1 cellular context compared by ENCODE assay signal in the genomic region with DNA sequence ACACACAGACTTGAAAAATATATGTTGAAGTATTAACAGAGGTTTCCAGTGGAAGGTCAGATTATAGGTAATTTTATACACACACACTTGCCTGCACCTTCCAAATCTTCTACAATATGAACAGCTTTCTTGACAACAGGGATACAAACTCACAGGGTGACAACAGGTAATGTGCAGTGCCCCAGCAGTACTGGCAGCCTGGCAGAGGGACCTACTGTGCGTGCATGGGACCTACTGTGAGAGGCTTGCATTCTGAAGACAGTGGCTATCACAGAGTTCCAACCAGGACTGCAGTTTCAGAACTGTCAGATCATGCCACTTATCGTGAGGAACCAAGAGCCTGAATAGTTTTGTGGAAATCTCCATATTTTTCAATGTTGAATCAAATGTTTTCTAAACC.
TF ChIP-seq lines count a peak whose summit lies in the region.

No MANE protein-coding gene starts in this region.

TF ChIP-seq in GM12878, 131 proteins besides CTCF, POLR2A, EP300 and RAD21:
- 0 out of 2 replicates have a peak, but pooled peaks have one; percentile 88 for TF ChIP-seq WRNIP1 (IDR thresholded peaks at IDR 0.05; ENCODE audit: borderline replicate concordance, low read depth, low read length)
- TF ChIP-seq DPF2 (IDR thresholded peaks at IDR 0.05) = peak; percentile 95
- TF ChIP-seq HDAC2 (IDR thresholded peaks at IDR 0.05) = no peak
